ENCODE assay signal across 9 cellular contexts in genomic region chr4:9691221-9692065, GRCh38.
DNase-seq lines count a peak whose midpoint lies in the region; ATAC-seq and TF ChIP-seq lines count a peak whose summit lies in the region.
"Had no signal": no experiment of that assay in that cellular context is flagged by ENCODE, and none has a peak within 500 bp of the region (broad histone marks: within the 10 kb centered on the region; RNA-seq: fewer than 3 reads in every experiment).

No MANE protein-coding gene starts in this region.

- no peaks in the 10 kb centered on the region for H3K36me3 Mint-ChIP-seq in activated CD4-positive, alpha-beta T cell treated with anti-CD3 and anti-CD28 coated beads, Interleukin-2, amount 10 ng/mL, durations not matched to agents 24 days and 14 days (ENCODE audit: low read depth)

- peaks cover 4% of the 10 kb centered on the region for H3K27me3 Mint-ChIP-seq in activated CD4-positive, alpha-beta T cell treated with anti-CD3 and anti-CD28 coated beads, Interleukin-2, amount 10 ng/mL, durations not matched to agents 24 days and 14 days

- peak; percentile 8 for DNase-seq in DMS53 (lab: John Stamatoyannopoulos, UW)
- DNase-seq in DMS53 treated with DMSO at 0.1 percent for 48 hours (lab: John Stamatoyannopoulos, UW; ENCODE audit: unreplicated experiment) = no peak
- peak; percentile 94 for DNase-seq in NCI-H2196 (lab: John Stamatoyannopoulos, UW; ENCODE audit: unreplicated experiment)
- peak; percentile 97 for DNase-seq in activated CD4-positive, alpha-beta T cell treated with anti-CD3 and anti-CD28 coated beads, Interleukin-2, amount 10 ng/mL, durations not matched to agents 24 days and 14 days
- peak; percentile 97 for DNase-seq in coronary artery (ENCODE audit: low spot score)
- peak; percentile 98 for DNase-seq in left colon
- DNase-seq in stimulated activated CD4-positive, alpha-beta T cell treated with anti-CD3 and anti-CD28 coated beads, Interleukin-1b, Interleukin-23, amount 100 ng/mL, for 1 hour (ENCODE audit: low read depth in 2 of 2) = peak; percentile 68 to 78

- intact Hi-C loops in activated CD4-positive, alpha-beta T cell treated with anti-CD3 and anti-CD28 coated beads, Interleukin-2, amount 10 ng/mL, durations not matched to agents 24 days and 14 days (cut with micrococcal nuclease) = no loop called here
- intact Hi-C loops in left colon (cut with DNase I, micrococcal nuclease) = no loop called here

- H3K4me3 Mint-ChIP-seq in activated CD4-positive, alpha-beta T cell treated with anti-CD3 and anti-CD28 coated beads, Interleukin-2, amount 10 ng/mL, durations not matched to agents 24 days and 14 days = peak overlapping the region; percentile 83

- no peak for TF ChIP-seq CTCF in coronary artery (IDR thresholded peaks at IDR 0.05)

- ATAC-seq in HG03097 (IDR thresholded peaks at IDR 0.05; ENCODE audit: low FRiP score, unreplicated experiment) = peak; percentile 100
- ATAC-seq in left colon = peak; percentile 100

- peaks cover 22% of the 10 kb centered on the region for H3K4me1 Mint-ChIP-seq in activated CD4-positive, alpha-beta T cell treated with anti-CD3 and anti-CD28 coated beads, Interleukin-2, amount 10 ng/mL, durations not matched to agents 24 days and 14 days

- H3K27ac Mint-ChIP-seq in activated CD4-positive, alpha-beta T cell treated with anti-CD3 and anti-CD28 coated beads, Interleukin-2, amount 10 ng/mL, durations not matched to agents 24 days and 14 days = peak overlapping the region; percentile 45

- H3K27ac ChIP-seq in coronary artery = peak overlapping the region; percentile 72 to 76
- H3K27ac ChIP-seq: 22Rv1 had no signal

- peak overlapping the region; percentile 71 for H3K4me3 ChIP-seq in coronary artery

- H3K9me3 Mint-ChIP-seq in activated CD4-positive, alpha-beta T cell treated with anti-CD3 and anti-CD28 coated beads, Interleukin-2, amount 10 ng/mL, durations not matched to agents 24 days and 14 days = no peaks in the 10 kb centered on the region
